ENCODE assay signal across 5 cellular contexts in the genomic region with DNA sequence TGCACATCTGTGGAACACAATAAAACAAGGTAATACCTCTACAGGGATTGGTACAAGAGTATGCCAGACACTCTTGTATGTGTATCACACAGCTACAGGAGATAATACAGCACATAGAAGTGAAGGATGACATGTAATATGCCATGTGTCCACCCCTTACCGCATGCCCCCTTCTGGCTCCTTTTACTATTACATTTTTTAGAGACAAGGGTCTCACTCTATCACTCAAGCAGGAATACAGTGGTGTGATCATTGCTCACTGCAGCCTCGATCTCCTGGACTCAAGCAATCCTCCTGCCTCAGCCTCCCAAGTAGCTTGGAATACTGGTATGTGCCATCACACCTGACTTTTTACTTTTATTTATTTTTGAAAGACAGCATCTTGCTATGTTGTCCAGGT. TPM values are rescaled to one million over a fixed set of nuclear protein-coding genes. Genes with fewer than 3 reads are reported as not detected.
DNase-seq lines count a peak whose midpoint lies in the region; TF ChIP-seq lines count a peak whose summit lies in the region.

No MANE protein-coding gene starts in this region.

- H3K27me3 ChIP-seq in HAP-1 (ENCODE audit: low read depth) = no peaks in the 10 kb centered on the region

- H3K4me3 ChIP-seq in HAP-1 = no peak overlapping the region

- in situ Hi-C loops in HAP-1 (cut with MboI; ENCODE audit: low sequenced_read_pairs) = no loop called here

- no peaks in the 10 kb centered on the region for H3K4me1 ChIP-seq in HAP-1

- H3K9me3 ChIP-seq in HAP-1 = no peaks in the 10 kb centered on the region

- DNase-seq in HAP-1 (ENCODE audit: low spot score in 2 of 2) = peak; percentile 50 to 58
- peak; percentile 82 for DNase-seq in OCI-M1 (lab: John Stamatoyannopoulos, UW)
- peak; percentile 57 to 67 for DNase-seq in erythroblast (lab: John Stamatoyannopoulos, UW)
- no peak for DNase-seq in activated effector memory CD4-positive, alpha-beta T cell treated with Interleukin-2 at 50 U/mL for 16 hours
- DNase-seq in mesenteric fat pad (ENCODE audit: low spot score) = no peak

- no peak for TF ChIP-seq POLR2A in erythroblast (IDR thresholded peaks at IDR 0.05; ENCODE audit: low read length)

- H3K36me3 ChIP-seq in HAP-1 (replicated peaks) = no peaks in the 10 kb centered on the region

RNA-seq across cellular contexts. Expression of a gene that starts 4.2 kb away (rescaled TPM):
- not detected for total RNA-seq in mesenteric fat pad

RNA-seq across cellular contexts. Expression of a gene that starts 10.9 kb away (rescaled TPM):
- total RNA-seq in mesenteric fat pad = 23.8 TPM

RNA-seq across cellular contexts. Expression of a gene that starts 14.8 kb away (rescaled TPM):
- total RNA-seq in mesenteric fat pad = 1.4 TPM

RNA-seq across cellular contexts. Expression of a gene that starts 18.0 kb away (rescaled TPM):
- total RNA-seq in mesenteric fat pad = 60.1 TPM

RNA-seq across cellular contexts. Expression of a gene that starts 21.6 kb away (rescaled TPM):
- 1.2 TPM for total RNA-seq in mesenteric fat pad

Comparison
In these comparisons a context has a peak if more than half of its experiments do, and no peak if none do; other contexts are left out.
1. DNase-seq: peak in HAP-1 (2 of 2), OCI-M1 (single experiment) and erythroblast (2 of 2); none in activated effector memory CD4-positive, alpha-beta T cell treated with Interleukin-2 at 50 U/mL for 16 hours (single experiment) and mesenteric fat pad (single experiment).